Comparison of ENCODE assay signal across 8 cellular contexts in the genomic region with DNA sequence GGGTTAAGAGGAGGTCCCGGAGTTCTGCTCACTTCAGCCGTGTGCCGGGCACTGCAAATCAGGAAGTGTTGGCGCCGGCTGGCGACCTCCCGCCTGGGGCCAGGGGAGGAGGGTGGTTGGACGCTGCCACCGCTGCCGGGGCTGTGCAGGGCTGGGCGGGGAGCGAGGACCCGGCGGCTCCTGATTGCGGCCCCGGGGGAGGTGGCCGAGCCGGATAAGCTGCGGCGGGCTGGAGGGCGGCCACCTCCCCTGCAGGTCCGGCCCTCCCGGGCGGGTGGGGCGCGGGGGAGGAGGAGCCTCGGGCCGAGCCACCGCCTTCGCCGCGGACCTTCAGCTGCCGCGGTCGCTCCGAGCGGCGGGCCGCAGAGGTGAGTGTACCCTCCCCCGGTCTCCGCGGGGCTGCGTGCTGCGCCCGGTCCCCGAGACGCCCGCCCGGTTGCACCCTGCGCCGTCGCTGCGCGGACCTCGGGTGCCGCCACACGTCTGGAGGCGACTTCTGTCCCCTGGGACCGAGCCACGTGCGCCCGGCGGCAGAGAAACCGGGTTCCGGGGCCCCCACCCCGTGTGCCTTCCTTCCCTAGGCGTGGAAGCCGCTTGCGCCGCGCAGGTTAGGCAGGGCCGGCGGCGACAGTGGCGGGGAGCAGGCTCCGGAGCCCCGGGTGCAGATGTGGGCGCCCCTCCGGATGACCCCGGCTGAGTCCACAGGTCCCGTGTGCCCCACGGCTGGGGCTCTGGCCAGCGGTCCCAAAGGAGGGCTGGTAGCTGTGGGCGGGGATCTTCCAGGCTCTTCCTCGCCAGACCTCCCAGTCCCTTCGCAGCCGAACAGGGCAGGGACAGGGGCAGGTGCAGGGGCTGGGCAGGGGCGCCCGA. TPM values are rescaled to one million over a fixed set of nuclear protein-coding genes. Genes with fewer than 3 reads are reported as not detected.
DNase-seq lines count a peak whose midpoint lies in the region; ATAC-seq, FAIRE-seq and TF ChIP-seq lines count a peak whose summit lies in the region.

A gene with protein sequence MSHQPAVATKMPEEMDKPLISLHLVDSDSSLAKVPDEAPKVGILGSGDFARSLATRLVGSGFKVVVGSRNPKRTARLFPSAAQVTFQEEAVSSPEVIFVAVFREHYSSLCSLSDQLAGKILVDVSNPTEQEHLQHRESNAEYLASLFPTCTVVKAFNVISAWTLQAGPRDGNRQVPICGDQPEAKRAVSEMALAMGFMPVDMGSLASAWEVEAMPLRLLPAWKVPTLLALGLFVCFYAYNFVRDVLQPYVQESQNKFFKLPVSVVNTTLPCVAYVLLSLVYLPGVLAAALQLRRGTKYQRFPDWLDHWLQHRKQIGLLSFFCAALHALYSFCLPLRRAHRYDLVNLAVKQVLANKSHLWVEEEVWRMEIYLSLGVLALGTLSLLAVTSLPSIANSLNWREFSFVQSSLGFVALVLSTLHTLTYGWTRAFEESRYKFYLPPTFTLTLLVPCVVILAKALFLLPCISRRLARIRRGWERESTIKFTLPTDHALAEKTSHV (plus strand): TSS at position 314 of the 870 bp plus-strand sequence. CDS start 7,179 bp downstream, outside the sequence.

- ATAC-seq in activated naive CD4-positive, alpha-beta T cell treated with anti-CD3 and anti-CD28 coated beads, Interleukin-2, amount 50 U/mL, for 72 hours, result peak; percentile 53 to 70

- in situ Hi-C loops in KBM-7 (cut with MboI; ENCODE audit: low pct_unique_long_range_greater_than_20kb, low sequenced_read_pairs), result no loop called here

- H3K9me3 ChIP-seq in SU-DHL-6 (ENCODE audit: insufficient read depth, low read length) (no peaks in the 10 kb centered on the region), esophagus squamous epithelium (no peaks in the 10 kb centered on the region), mucosa of stomach (ENCODE audit: control insufficient read depth, low read length) (no peaks in the 10 kb centered on the region), vagina (no peaks in the 10 kb centered on the region)

- H3K4me3 ChIP-seq in SU-DHL-6 (ENCODE audit: insufficient read depth, low read length, poor library complexity, severe bottlenecking), result peak within 1 kb of the TSS; percentile 59
- peak within 1 kb of the TSS; percentile 47 to 85 (median 69) for H3K4me3 ChIP-seq in esophagus squamous epithelium
- H3K4me3 ChIP-seq in mucosa of stomach (ENCODE audit: low read length), result peak within 1 kb of the TSS; percentile 51
- H3K4me3 ChIP-seq in vagina, result peak within 1 kb of the TSS; percentile 57 to 69

- no peak for FAIRE-seq in H54 (lab: Jason Lieb, UNC)

- H3K36me3 ChIP-seq in SU-DHL-6 (ENCODE audit: low read length) (no peaks in the 10 kb centered on the region), esophagus squamous epithelium (peaks cover 0 to 7% (median 0%) of the 10 kb centered on the region in 3 donors), mucosa of stomach (ENCODE audit: control insufficient read depth, insufficient read depth, low read length) (no peaks in the 10 kb centered on the region), vagina (no peaks in the 10 kb centered on the region)

- H3K9me2 ChIP-seq in SU-DHL-6 (replicated peaks; ENCODE audit: insufficient read depth, low read length), result no peaks in the 10 kb centered on the region

- DNase-seq in activated naive CD4-positive, alpha-beta T cell treated with anti-CD3 and anti-CD28 coated beads, Interleukin-2, amount 50 U/mL, for 72 hours (ENCODE audit: low spot score in 2 of 2), result no peak
- DNase-seq in activated naive CD4-positive, alpha-beta T cell treated with Interleukin-2 at 50 U/mL for 16 hours, result no peak
- DNase-seq in H54 (ENCODE audit: insufficient read length, low spot score) (peak; percentile 89), KBM-7 (peak; percentile 84), esophagus squamous epithelium (lab: John Stamatoyannopoulos, UW) (no peak), vagina (ENCODE audit: extremely low spot score in 2 of 2) (no peak)

- H3K27ac ChIP-seq in SU-DHL-6 (ENCODE audit: low read depth, low read length) (no peak within 1 kb of the TSS), esophagus squamous epithelium (peak within 1 kb of the TSS; percentile 43 to 70 (median 58)), vagina (peak within 1 kb of the TSS; percentile 55)

- H3K79me2 ChIP-seq in SU-DHL-6 (ENCODE audit: insufficient read depth, low read length), result no peaks in the 10 kb centered on the region

- TF ChIP-seq POLR2A in H54 (IDR thresholded peaks at IDR 0.05; ENCODE audit: low read depth, low read length) (peak; percentile 73), esophagus squamous epithelium (IDR thresholded peaks at IDR 0.05) (peak in 1 of 4 donors; percentile 29), vagina (IDR thresholded peaks at IDR 0.05) (no peak)

- peak within 1 kb of the TSS; percentile 76 for H2AFZ ChIP-seq in SU-DHL-6 (ENCODE audit: low read depth, low read length, severe bottlenecking)

- no peaks in the 10 kb centered on the region for H3F3A ChIP-seq in SU-DHL-6 (ENCODE audit: insufficient read depth)

- 0% methylated on average over 3 of the region's 89 CpGs; no CpG with 5 or more reads in 1 of the 2 donors for WGBS in esophagus squamous epithelium, 2 donors

- no peaks in the 10 kb centered on the region for H4K20me1 ChIP-seq in SU-DHL-6 (ENCODE audit: low read depth, low read length)

- H3K4me1 ChIP-seq in esophagus squamous epithelium (peaks cover 15 to 46% (median 16%) of the 10 kb centered on the region in 3 donors), mucosa of stomach (ENCODE audit: control insufficient read depth, insufficient read depth, low read length) (peaks cover 34% of the 10 kb centered on the region), vagina (peaks cover 11% of the 10 kb centered on the region)

- H3K4me2 ChIP-seq in SU-DHL-6 (ENCODE audit: low read depth, low read length, poor library complexity, severe bottlenecking), result peak within 1 kb of the TSS; percentile 68

- no peaks in the 10 kb centered on the region for H3K27me3 ChIP-seq in SU-DHL-6 (ENCODE audit: low read length)
- H3K27me3 ChIP-seq in esophagus squamous epithelium, result peaks cover 0 to 10% (median 0%) of the 10 kb centered on the region in 4 donors
- no peaks in the 10 kb centered on the region for H3K27me3 ChIP-seq in mucosa of stomach (ENCODE audit: control insufficient read depth, insufficient read depth, low read length)
- H3K27me3 ChIP-seq in vagina, result no peaks in the 10 kb centered on the region

- TF ChIP-seq CTCF in SU-DHL-6 (IDR thresholded peaks at IDR 0.05; ENCODE audit: insufficient read depth, low read length, poor library complexity, severe bottlenecking), result no peak
- TF ChIP-seq CTCF in esophagus squamous epithelium (IDR thresholded peaks at IDR 0.05), result no peak
- no peak for TF ChIP-seq CTCF in vagina (IDR thresholded peaks at IDR 0.05)

- H3K9me3 Mint-ChIP-seq in activated naive CD4-positive, alpha-beta T cell treated with anti-CD3 and anti-CD28 coated beads, Interleukin-2, amount 50 U/mL, for 72 hours, result no peaks in the 10 kb centered on the region

- intact Hi-C loops in esophagus squamous epithelium (cut with DNase I) (no loop called here), vagina (cut with DNase I) (no loop called here)

- H3K36me3 Mint-ChIP-seq in activated naive CD4-positive, alpha-beta T cell treated with anti-CD3 and anti-CD28 coated beads, Interleukin-2, amount 50 U/mL, for 72 hours, result no peaks in the 10 kb centered on the region

- peak within 1 kb of the TSS; percentile 67 for H3K9ac ChIP-seq in SU-DHL-6 (ENCODE audit: low read length)
- peak within 1 kb of the TSS; percentile 68 for H3K9ac ChIP-seq in mucosa of stomach (ENCODE audit: low read length)

- H3K27ac Mint-ChIP-seq in activated naive CD4-positive, alpha-beta T cell treated with anti-CD3 and anti-CD28 coated beads, Interleukin-2, amount 50 U/mL, for 72 hours, result no peak within 1 kb of the TSS

RNA-seq across cellular contexts. Expression of the gene that starts here (rescaled TPM):
- total RNA-seq in activated naive CD4-positive, alpha-beta T cell treated with anti-CD3 and anti-CD28 coated beads, Interleukin-2, amount 50 U/mL, for 72 hours, result under 1 TPM in 1 of 2 donors, not detected in 1; 0.70 TPM
- total RNA-seq in esophagus squamous epithelium, result 10 to 100 TPM; 18.1 to 28.8 (median 25.7) TPM
- total RNA-seq in vagina, result 22.1 TPM

Comparison
In these comparisons a context has a peak if more than half of its experiments do, and no peak if none do; other contexts are left out.
1. RNA of the gene that starts here (total RNA-seq): 18.1 to 28.8 TPM in esophagus squamous epithelium and 22.1 TPM in vagina (single experiment); 0.70 TPM in activated naive CD4-positive, alpha-beta T cell treated with anti-CD3 and anti-CD28 coated beads, Interleukin-2, amount 50 U/mL, for 72 hours; every median in the first group is over 10 times any median in the second.
2. Peak in ATAC-seq in activated naive CD4-positive, alpha-beta T cell treated with anti-CD3 and anti-CD28 coated beads, Interleukin-2, amount 50 U/mL, for 72 hours; RNA of the gene not detected or under 1 TPM.
3. DNase-seq: peak in H54 (single experiment) and KBM-7 (single experiment); none in activated naive CD4-positive, alpha-beta T cell treated with anti-CD3 and anti-CD28 coated beads, Interleukin-2, amount 50 U/mL, for 72 hours (0 of 2), activated naive CD4-positive, alpha-beta T cell treated with Interleukin-2 at 50 U/mL for 16 hours (single experiment), esophagus squamous epithelium (single experiment) and vagina (0 of 2).
4. Peak in every context shown above with its lines, with median percentiles within 50 percentile points of each other: H3K4me3 ChIP-seq.